ENCODE assay signal across 19 cellular contexts in genomic region chr11:60122414-60123036, GRCh38. TPM values are rescaled to one million over a fixed set of nuclear protein-coding genes. Genes with fewer than 3 reads are reported as not detected.
DNase-seq lines count a peak whose midpoint lies in the region; TF ChIP-seq lines count a peak whose summit lies in the region.
"Had no signal": no experiment of that assay in that cellular context is flagged by ENCODE, and none has a peak within 500 bp of the region (broad histone marks: within the 10 kb centered on the region; RNA-seq: fewer than 3 reads in every experiment).

No MANE protein-coding gene starts in this region.

- H3K27ac ChIP-seq in OCI-LY7 (ENCODE audit: low read depth, low read length, poor library complexity, severe bottlenecking) (no peak overlapping the region), endodermal cell (ENCODE audit: low read depth, low read length) (no peak overlapping the region)
- H3K27ac ChIP-seq: GM23248 had no signal

- CTCF ChIA-PET in OCI-LY7 (lab: Charles Lee; ENCODE audit: unreplicated experiment): no interaction called here

- no TSS peak for BruUV-seq in OCI-LY7 (replicated peaks; lab: Mats Ljungman, UMichigan)

- no peaks in the 10 kb centered on the region for H3K27me3 ChIP-seq in endodermal cell (ENCODE audit: control insufficient read depth, insufficient read depth, low read length, poor library complexity, severe bottlenecking)

- WGBS in endodermal cell (ENCODE audit: insufficient coverage in 1 of 2, insufficient read length in 1 of 2), 2 experiments: 84 to 94% methylated on average over 2 to 3 of the region's 3 CpGs

- no peaks in the 10 kb centered on the region for H3K9me2 ChIP-seq in OCI-LY7 (ENCODE audit: insufficient read depth, low read length)

- intact Hi-C loops in OCI-LY7 (cut with micrococcal nuclease; ENCODE audit: unreplicated experiment): no loop called here

- H4K20me1 ChIP-seq in OCI-LY7 (ENCODE audit: insufficient read depth, low read length): no peaks in the 10 kb centered on the region

- peaks cover 14% of the 10 kb centered on the region for H3K4me1 Mint-ChIP-seq in endodermal cell
- H3K4me1 Mint-ChIP-seq: CD4-positive, alpha-beta memory T cell had no signal

- no peak overlapping the region for H3K4me3 ChIP-seq in OCI-LY7 (ENCODE audit: low read depth, low read length, poor library complexity, severe bottlenecking)
- peak overlapping the region; percentile 52 for H3K4me3 ChIP-seq in endodermal cell (ENCODE audit: low read length)
- H3K4me3 ChIP-seq: GM12878, GM23248 had no signal

- H3K36me3 ChIP-seq in OCI-LY7 (ENCODE audit: insufficient read depth, low read length) (no peaks in the 10 kb centered on the region), endodermal cell (ENCODE audit: control insufficient read depth, insufficient read depth, low read length) (no peaks in the 10 kb centered on the region)

- 0 out of 2 replicates have a peak overlapping the region, but pooled peaks have one; percentile 15 for H2AFZ ChIP-seq in OCI-LY7 (ENCODE audit: low read length)
- H2AFZ ChIP-seq: GM23248 had no signal

- TF ChIP-seq CTCF in OCI-LY7 (conservative IDR thresholded peaks at IDR 0.05; ENCODE audit: low read length) (no peak), endodermal cell (conservative IDR thresholded peaks at IDR 0.05) (no peak)

- no peak overlapping the region for H3K4me2 ChIP-seq in OCI-LY7 (ENCODE audit: low read length)

- no peak for DNase-seq in OCI-LY7 (ENCODE audit: low spot score)
- DNase-seq in OCI-M1 (lab: John Stamatoyannopoulos, UW): peak; percentile 54
- no peak for DNase-seq in endodermal cell
- no peak for DNase-seq in GDM1 (lab: John Stamatoyannopoulos, UW)
- DNase-seq in UCSD-AML1 (lab: John Stamatoyannopoulos, UW; ENCODE audit: unreplicated experiment): no peak
- DNase-seq in NCI-H1105 (lab: John Stamatoyannopoulos, UW): no peak
- DNase-seq: C1 segment of cervical spinal cord; Calu3; CD4-positive, alpha-beta memory T cell; COR-L47; DND-41; GM23248; H7; HCEC 1CT had no signal

- no peak overlapping the region for H3K27ac Mint-ChIP-seq in endodermal cell
- H3K27ac Mint-ChIP-seq: CD4-positive, alpha-beta memory T cell had no signal

- H3K4me1 ChIP-seq in OCI-LY7 (ENCODE audit: insufficient read depth, low read length, poor library complexity, severe bottlenecking) (peaks cover 33% of the 10 kb centered on the region), endodermal cell (ENCODE audit: control insufficient read depth, insufficient read depth, low read length) (peaks cover 5% of the 10 kb centered on the region)

- H3K9me3 ChIP-seq in OCI-LY7 (ENCODE audit: low read length) (no peaks in the 10 kb centered on the region), endodermal cell (ENCODE audit: control insufficient read depth, low read length) (peaks cover 44% of the 10 kb centered on the region)

- peaks cover 4% of the 10 kb centered on the region for H3K36me3 Mint-ChIP-seq in endodermal cell (ENCODE audit: low read depth)
- H3K36me3 Mint-ChIP-seq: CD4-positive, alpha-beta memory T cell had no signal

- no peaks in the 10 kb centered on the region for H3K79me2 ChIP-seq in OCI-LY7 (ENCODE audit: insufficient read depth, low read depth, low read length)

- no peak overlapping the region for H3K4me3 Mint-ChIP-seq in endodermal cell

- peaks cover 37% of the 10 kb centered on the region for H3K9me3 Mint-ChIP-seq in endodermal cell

- POLR2A ChIA-PET in OCI-LY7 (lab: Charles Lee): interaction anchor here (1.1 kb wide), 1 partner anchor 10 kb away, joined by 3 read pairs; no protein-coding TSS in a partner anchor

- H3K9ac ChIP-seq in endodermal cell (ENCODE audit: extremely low read depth, low read length, poor library complexity, severe bottlenecking): no peak overlapping the region
- H3K9ac ChIP-seq: GM23248 had no signal

- H3K27me3 Mint-ChIP-seq in endodermal cell (ENCODE audit: insufficient read depth): no peaks in the 10 kb centered on the region

RNA-seq across cellular contexts. Expression of gene MS4A2, which starts 34.1 kb away (rescaled TPM):
- not detected in 2 replicates for total RNA-seq in OCI-LY7 (2014; rRNA removed; shearing (Covaris generic))
- total RNA-seq in OCI-LY7 (2022): not detected in 2 replicates
- total RNA-seq in endodermal cell: not detected
- polyA plus RNA-seq in endodermal cell (2013, experiment 1 of 2): not detected
- not detected for polyA plus RNA-seq in endodermal cell (2013, experiment 2 of 2)
- total RNA-seq: A172; A673; Calu3; CD4-positive, alpha-beta memory T cell; GM12878; GM23248; H1; H7 had no signal
- polyA plus RNA-seq: BJ; CD4-positive, alpha-beta memory T cell; GM12878; GM23248; H1 had no signal
